19 cellular contexts compared by ENCODE assay signal in the genomic region with DNA sequence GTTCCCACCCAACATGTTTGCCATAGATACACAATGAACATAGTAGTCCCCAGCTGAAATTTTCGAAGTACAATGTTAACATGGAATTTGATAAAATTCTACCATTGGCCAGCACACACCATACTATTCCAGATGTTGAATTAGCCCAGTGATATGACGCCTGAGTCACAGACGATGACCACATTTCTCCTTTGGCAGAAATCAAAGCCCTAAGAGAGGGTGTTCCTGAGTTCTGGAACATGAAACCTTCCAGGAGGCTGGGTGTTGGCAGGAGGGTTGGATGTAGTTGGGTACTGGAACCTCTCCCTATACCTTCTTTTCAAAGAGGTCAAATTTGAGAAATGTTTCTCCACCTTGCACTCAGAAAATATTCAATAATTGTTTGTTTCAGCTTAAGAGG. TPM values are rescaled to one million over a fixed set of nuclear protein-coding genes. Genes with fewer than 3 reads are reported as not detected.
DNase-seq lines count a peak whose midpoint lies in the region; ATAC-seq and TF ChIP-seq lines count a peak whose summit lies in the region.
"Had no signal": no experiment of that assay in that cellular context is flagged by ENCODE, and none has a peak within 500 bp of the region (broad histone marks: within the 10 kb centered on the region; RNA-seq: fewer than 3 reads in every experiment).

No MANE protein-coding gene starts in this region.

- H3K9me3 ChIP-seq in spleen, result no peaks in the 10 kb centered on the region
- H3K9me3 ChIP-seq: suprapubic skin had no signal

- peaks cover 0 to 12% (median 2%) of the 10 kb centered on the region in 6 donors for H3K4me1 ChIP-seq in spleen

- H3K4me3 Mint-ChIP-seq in activated naive CD8-positive, alpha-beta T cell treated with anti-CD3 and anti-CD28 coated beads, Interleukin-2, amount 10 ng/mL, durations not matched to agents 7 days and 5 days, result peak overlapping the region; percentile 33
- H3K4me3 Mint-ChIP-seq in glutamatergic neuron (ENCODE audit: unreplicated experiment), result peak overlapping the region; percentile 17

- 88 to 91% (median 89%) methylated on average over 3 of the region's 3 CpGs for WGBS in spleen, 5 donors

- no peak for TF ChIP-seq POLR2A in spleen (IDR thresholded peaks at IDR 0.05)

- no peak overlapping the region for H3K4me3 ChIP-seq in spleen
- H3K4me3 ChIP-seq: suprapubic skin had no signal

- intact Hi-C loops in spleen (cut with DNase I; ENCODE audit: low total_unique reads), result no loop called here

- no peaks in the 10 kb centered on the region for H3K36me3 ChIP-seq in spleen
- H3K36me3 ChIP-seq: suprapubic skin had no signal

- H3K4me1 Mint-ChIP-seq in activated naive CD8-positive, alpha-beta T cell treated with anti-CD3 and anti-CD28 coated beads, Interleukin-2, amount 10 ng/mL, durations not matched to agents 7 days and 5 days, result peaks cover 39% of the 10 kb centered on the region
- H3K4me1 Mint-ChIP-seq in glutamatergic neuron (ENCODE audit: low read depth, unreplicated experiment), result peaks cover 44% of the 10 kb centered on the region

- peak; percentile 9 for DNase-seq in DMS53 (lab: John Stamatoyannopoulos, UW)
- DNase-seq in DMS53 treated with DMSO at 0.1 percent for 48 hours (lab: John Stamatoyannopoulos, UW; ENCODE audit: unreplicated experiment), result no peak
- peak; percentile 58 for DNase-seq in ELR (ENCODE audit: low read depth)
- no peak for DNase-seq in activated naive CD8-positive, alpha-beta T cell treated with anti-CD3 and anti-CD28 coated beads, Interleukin-2, amount 10 ng/mL, durations not matched to agents 7 days and 5 days
- DNase-seq in glutamatergic neuron, result no peak
- no peak for DNase-seq in spleen
- no peak for DNase-seq in NCI-H2107 (lab: John Stamatoyannopoulos, UW)
- no peak for DNase-seq in activated CD8-positive, alpha-beta memory T cell treated with anti-CD3 and anti-CD28 coated beads, Interleukin-2, amount 50 U/mL, for 48 hours
- DNase-seq: amniotic stem cell, Calu3, cortex of kidney, foreskin melanocyte, NCI-H2029 treated with DMSO at 0.1 percent for 48 hours, NCI-H774, occipital lobe, SHP77 had no signal

- peaks cover 3% of the 10 kb centered on the region for H3K9me3 Mint-ChIP-seq in activated naive CD8-positive, alpha-beta T cell treated with anti-CD3 and anti-CD28 coated beads, Interleukin-2, amount 10 ng/mL, durations not matched to agents 7 days and 5 days
- peaks cover 13% of the 10 kb centered on the region for H3K9me3 Mint-ChIP-seq in glutamatergic neuron (ENCODE audit: unreplicated experiment)
- H3K9me3 Mint-ChIP-seq: immature natural killer cell had no signal

- ATAC-seq in activated naive CD8-positive, alpha-beta T cell treated with anti-CD3 and anti-CD28 coated beads, Interleukin-2, amount 10 ng/mL, durations not matched to agents 7 days and 5 days (ENCODE audit: low read depth), result no peak

- peaks cover 24% of the 10 kb centered on the region for H3K36me3 Mint-ChIP-seq in activated naive CD8-positive, alpha-beta T cell treated with anti-CD3 and anti-CD28 coated beads, Interleukin-2, amount 10 ng/mL, durations not matched to agents 7 days and 5 days
- no peaks in the 10 kb centered on the region for H3K36me3 Mint-ChIP-seq in glutamatergic neuron (ENCODE audit: unreplicated experiment)

- no peaks in the 10 kb centered on the region for H3K27me3 Mint-ChIP-seq in activated naive CD8-positive, alpha-beta T cell treated with anti-CD3 and anti-CD28 coated beads, Interleukin-2, amount 10 ng/mL, durations not matched to agents 7 days and 5 days
- peaks cover 10% of the 10 kb centered on the region for H3K27me3 Mint-ChIP-seq in glutamatergic neuron (ENCODE audit: unreplicated experiment)

- H3K27ac Mint-ChIP-seq in activated naive CD8-positive, alpha-beta T cell treated with anti-CD3 and anti-CD28 coated beads, Interleukin-2, amount 10 ng/mL, durations not matched to agents 7 days and 5 days, result peak overlapping the region; percentile 87
- peak overlapping the region; percentile 94 for H3K27ac Mint-ChIP-seq in glutamatergic neuron (ENCODE audit: unreplicated experiment)

- no peaks in the 10 kb centered on the region for H3K27me3 ChIP-seq in spleen (replicated peaks in 1 of 7)
- H3K27me3 ChIP-seq: suprapubic skin had no signal

- peak overlapping the region in 1 of 8 donors; percentile 21 for H3K27ac ChIP-seq in spleen
- H3K27ac ChIP-seq: 22Rv1, suprapubic skin had no signal

- TF ChIP-seq CTCF in glutamatergic neuron (IDR thresholded peaks at IDR 0.05; ENCODE audit: partially characterized antibody, unreplicated experiment), result no peak
- no peak for TF ChIP-seq CTCF in spleen (IDR thresholded peaks at IDR 0.05 in 8 of 11, conservative IDR thresholded peaks at IDR 0.05 in 3 of 11)

- POLR2A ChIA-PET in activated naive CD8-positive, alpha-beta T cell treated with anti-CD3 and anti-CD28 coated beads, Interleukin-2, amount 10 ng/mL, durations not matched to agents 7 days and 5 days (lab: Charles Lee), result no interaction called here

RNA-seq across cellular contexts. Expression of a gene that starts 37.8 kb away (rescaled TPM):
- total RNA-seq in activated naive CD8-positive, alpha-beta T cell treated with anti-CD3 and anti-CD28 coated beads, Interleukin-2, amount 10 ng/mL, durations not matched to agents 7 days and 5 days, result 1 to 10 TPM; 3.2 to 4.2 TPM
- 14.0 TPM for total RNA-seq in glutamatergic neuron (ENCODE audit: unreplicated experiment)
- under 1 TPM; 0.24 to 0.85 (median 0.57) TPM for total RNA-seq in spleen
- polyA plus RNA-seq in spleen, result under 1 TPM; 0.03 to 0.28 (median 0.06) TPM

Comparison
In these comparisons a context has a peak if more than half of its experiments do, and no peak if none do; other contexts are left out.
1. DNase-seq: peak in DMS53 (single experiment) and ELR (single experiment); none in DMS53 treated with DMSO at 0.1 percent for 48 hours (single experiment), activated naive CD8-positive, alpha-beta T cell treated with anti-CD3 and anti-CD28 coated beads, Interleukin-2, amount 10 ng/mL, durations not matched to agents 7 days and 5 days (single experiment), glutamatergic neuron (single experiment), spleen (single experiment), NCI-H2107 (single experiment) and activated CD8-positive, alpha-beta memory T cell treated with anti-CD3 and anti-CD28 coated beads, Interleukin-2, amount 50 U/mL, for 48 hours (single experiment).